Comparison of ENCODE assay signal across 8 cellular contexts in the genomic region with DNA sequence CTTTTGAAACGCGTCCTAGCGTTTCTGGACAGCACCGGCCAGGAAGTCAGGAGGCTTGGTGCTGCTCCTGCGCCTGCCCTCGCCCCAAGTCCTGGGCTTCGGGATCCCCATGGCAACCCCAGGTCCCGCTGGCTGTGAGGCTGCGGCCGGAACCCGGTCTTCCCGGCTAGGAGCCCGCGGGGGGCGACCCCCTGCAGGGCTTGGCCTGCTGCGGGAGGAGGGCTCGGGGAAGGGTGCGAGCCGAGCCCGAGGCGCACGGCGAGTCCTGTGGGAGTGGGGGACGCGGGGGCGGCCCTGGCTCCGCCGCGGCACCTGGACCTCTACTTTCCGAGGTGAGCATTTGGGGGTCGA. TPM values are rescaled to one million over a fixed set of nuclear protein-coding genes. Genes with fewer than 3 reads are reported as not detected.
DNase-seq lines count a peak whose midpoint lies in the region; ATAC-seq, FAIRE-seq and TF ChIP-seq lines count a peak whose summit lies in the region.

No MANE protein-coding gene starts in this region.

- H3K79me2 ChIP-seq in GM23248 (ENCODE audit: insufficient read depth) (peaks cover 57% of the 10 kb centered on the region), K562 (ENCODE audit: control insufficient read depth, insufficient read depth, low read length) (peaks cover 56% of the 10 kb centered on the region)

- FAIRE-seq in K562 (lab: Jason Lieb, UNC), result no peak

- no peak for TF ChIP-seq RAD21 in K562 (CRISPR knock-in tag; conservative IDR thresholded peaks at IDR 0.05 in 1 of 2, IDR thresholded peaks at IDR 0.05 in 1 of 2)

- WGBS in GM23248 (ENCODE audit: low coverage in 1 of 2, low lambda C conversion rate in 2 of 2, missing lambda C conversion rate in 2 of 2), 2 experiments, result 1% methylated on average over 21 to 23 of the region's 31 CpGs
- under 1% methylated on average over 31 of the region's 31 CpGs for WGBS in K562 (ENCODE audit: insufficient coverage, low coverage, missing lambda C conversion rate)
- WGBS in suprapubic skin, result 0% methylated on average over 2 of the region's 31 CpGs

- no peak for TF ChIP-seq CTCF in K562 (IDR thresholded peaks at IDR 0.05 in 2 of 3, conservative IDR thresholded peaks at IDR 0.05 in 1 of 3; ENCODE audit: insufficient read depth in 2 of 3, low read depth in 1 of 3, low read length in 3 of 3)
- no peak for TF ChIP-seq CTCF in kidney epithelial cell (IDR thresholded peaks at IDR 0.05; ENCODE audit: insufficient read depth, low read length, poor library complexity, severe bottlenecking)
- TF ChIP-seq CTCF in suprapubic skin (IDR thresholded peaks at IDR 0.05), result no peak

- H2AFZ ChIP-seq in GM23248, result peak overlapping the region; percentile 82
- H2AFZ ChIP-seq in K562 (ENCODE audit: low read depth, low read length), result peak overlapping the region; percentile 96

- peak; percentile 54 for DNase-seq in NCI-H146 (lab: John Stamatoyannopoulos, UW)
- no peak for DNase-seq in NCI-H146 treated with DMSO at 0.1 percent for 48 hours (lab: John Stamatoyannopoulos, UW; ENCODE audit: unreplicated experiment)
- peak; percentile 76 for DNase-seq in GM23248
- peak; percentile 55 to 89 (median 78) for DNase-seq in K562 (ENCODE audit: extremely low read depth in 1 of 4, low spot score in 3 of 4)
- DNase-seq in kidney epithelial cell (ENCODE audit: low read depth), result no peak
- DNase-seq in suprapubic skin (ENCODE audit: low spot score in 2 of 2), result no peak
- DNase-seq in pons (ENCODE audit: low spot score), result no peak

- no peaks in the 10 kb centered on the region for H3K27me3 ChIP-seq in GM23248 (replicated peaks; ENCODE audit: insufficient read depth)
- H3K27me3 ChIP-seq in K562 (ENCODE audit: control insufficient read depth in 2 of 2, insufficient read depth in 2 of 2, low read length in 2 of 2), result no peaks in the 10 kb centered on the region
- no peaks in the 10 kb centered on the region for H3K27me3 ChIP-seq in kidney epithelial cell (ENCODE audit: control insufficient read depth, insufficient read depth, low read length)
- H3K27me3 ChIP-seq in suprapubic skin, result no peaks in the 10 kb centered on the region

- CTCF ChIA-PET in K562 (lab: Yijun Ruan, JAX; ENCODE audit: low intra/inter-chr PET ratio), result no interaction called here

- no peaks in the 10 kb centered on the region for H3K9me2 ChIP-seq in GM23248 (ENCODE audit: insufficient read depth)

- TF ChIP-seq EP300 in K562 (IDR thresholded peaks at IDR 0.05; ENCODE audit: low read length) (no peak), suprapubic skin (IDR thresholded peaks at IDR 0.05) (no peak)

- H3K4me3 ChIP-seq in GM23248 (peak overlapping the region; percentile 88), K562 (peak overlapping the region; percentile 100), kidney epithelial cell (ENCODE audit: low read depth, low read length) (peak overlapping the region; percentile 87), suprapubic skin (peak overlapping the region; percentile 85)

- H3K4me2 ChIP-seq in GM23248 (ENCODE audit: unreplicated experiment) (peak overlapping the region; percentile 66), K562 (ENCODE audit: insufficient read depth, low read length) (peak overlapping the region; percentile 92)

- no peaks in the 10 kb centered on the region; the same call in 1 of the 2 replicates for H3K36me3 ChIP-seq in GM23248 (ENCODE audit: low read depth)
- H3K36me3 ChIP-seq in KOPT-K1 (ENCODE audit: insufficient read depth, low read length), result peaks cover 33% of the 10 kb centered on the region
- peaks cover 42% of the 10 kb centered on the region for H3K36me3 ChIP-seq in K562 (ENCODE audit: control insufficient read depth, insufficient read depth, low read length)
- H3K36me3 ChIP-seq in kidney epithelial cell (ENCODE audit: control insufficient read depth, insufficient read depth, low read length), result no peaks in the 10 kb centered on the region
- H3K36me3 ChIP-seq in suprapubic skin, result peaks cover 14% of the 10 kb centered on the region

- H3K4me1 ChIP-seq in GM23248 (ENCODE audit: insufficient read depth) (peaks cover 11% of the 10 kb centered on the region), K562 (replicated peaks in 1 of 2; ENCODE audit: control insufficient read depth in 2 of 2, insufficient read depth in 2 of 2, low read length in 2 of 2) (peaks cover 22 to 39% of the 10 kb centered on the region in 2 experiments), suprapubic skin (peaks cover 44% of the 10 kb centered on the region)

- H4K20me1 ChIP-seq in GM23248 (ENCODE audit: insufficient read depth) (no peaks in the 10 kb centered on the region), K562 (replicated peaks; ENCODE audit: control insufficient read depth, insufficient read depth, low read length) (peaks cover 18% of the 10 kb centered on the region; the same call in 1 of the 2 replicates)

- H3K9me3 ChIP-seq in GM23248 (ENCODE audit: low read depth), result no peaks in the 10 kb centered on the region
- no peaks in the 10 kb centered on the region for H3K9me3 ChIP-seq in KOPT-K1 (ENCODE audit: insufficient read depth, low read length, poor library complexity, severe bottlenecking)
- H3K9me3 ChIP-seq in K562 (replicated peaks; ENCODE audit: control insufficient read depth, insufficient read depth, low read depth, low read length), result no peaks in the 10 kb centered on the region
- H3K9me3 ChIP-seq in suprapubic skin, result no peaks in the 10 kb centered on the region

- in situ Hi-C loops in GM23248 (cut with MboI), result no loop called here
- in situ Hi-C loops in K562 (cut with MboI), result no loop called here

- TF ChIP-seq POLR2A in K562 (conservative IDR thresholded peaks at IDR 0.05) (no peak), suprapubic skin (IDR thresholded peaks at IDR 0.05) (no peak)

- H3K27ac ChIP-seq in GM23248 (peak overlapping the region; percentile 55), KOPT-K1 (ENCODE audit: low read depth, low read length, poor library complexity, severe bottlenecking) (peak overlapping the region; percentile 71), K562 (ENCODE audit: extremely low read depth, low read depth, low read length) (peak overlapping the region; percentile 73), suprapubic skin (peak overlapping the region; percentile 47)

- H3F3A ChIP-seq in GM23248 (ENCODE audit: insufficient read depth), result no peaks in the 10 kb centered on the region

- H3K9ac ChIP-seq in GM23248 (peak overlapping the region; percentile 85), K562 (ENCODE audit: insufficient read depth in 1 of 2, low read depth in 2 of 2, low read length in 2 of 2) (peak overlapping the region; percentile 78 to 97)

- ATAC-seq in K562, result peak; percentile 24

- H3K9me1 ChIP-seq in K562 (ENCODE audit: control insufficient read depth, insufficient read depth, low read length), result peaks cover 11% of the 10 kb centered on the region

- intact Hi-C loops in K562 (cut with micrococcal nuclease), result loop anchor here (2.0 kb wide), 1 partner anchor 22 kb away; a partner anchor contains a TSS

- no TSS peak for BruUV-seq in K562 (replicated peaks; lab: Mats Ljungman, UMichigan)

- POLR2A ChIA-PET in K562 (lab: Yijun Ruan, JAX), result interaction anchor here (0.8 to 1.5 kb wide), 7 partner anchors 9 to 196 kb away, joined by 4 to 6 read pairs (median 4); a partner anchor contains a TSS

RNA-seq across cellular contexts. Expression of a gene that starts 0.3 kb away (rescaled TPM):
- total RNA-seq in GM23248 (2014; rRNA removed; shearing (Covaris generic)), result 6.3 and 8.8 TPM in 2 replicates
- 5.5 and 7.2 TPM in 2 replicates for polyA plus RNA-seq in GM23248 (2016; fragmentation: Nextera tagmentation; extraction: Ambion mirVana)
- 24.9 and 49.4 TPM in 2 replicates for total RNA-seq in K562 (2011; cell fraction: chromatin; rRNA removed; ENCODE audit: low replicate concordance)
- total RNA-seq in K562 (2011; cell fraction: nucleolus; rRNA removed), result 26.6 and 36.7 TPM in 2 replicates
- total RNA-seq in K562 (2011; cell fraction: nucleoplasm; rRNA removed), result 26.9 and 29.6 TPM in 2 replicates
- 6.1 and 9.3 TPM in 2 replicates for total RNA-seq in K562 (2014; rRNA removed)
- 2.3 and 2.9 TPM in 2 replicates for total RNA-seq in K562 (2014; rRNA removed; fragmentation: Illumina TruSeq; extraction: Trizol)
- total RNA-seq in K562 (2015; rRNA removed; fragmentation: Illumina TruSeq; extraction: Trizol), result 4.7 and 5.5 TPM in 2 replicates
- 5.1 and 7.6 TPM in 2 replicates for total RNA-seq in K562 (2021)
- polyA plus RNA-seq in K562 (2011; rRNA removed), result 3.9 and 4.4 TPM in 2 replicates
- 4.3 and 4.7 TPM in 2 replicates for polyA plus RNA-seq in K562 (2011; cell fraction: cytosol; rRNA removed)
- 10.6 and 16.9 TPM in 2 replicates for polyA plus RNA-seq in K562 (2011; cell fraction: nucleus; rRNA removed)
- polyA plus RNA-seq in K562 (2012), result 3.6 and 6.3 TPM in 2 replicates
- polyA plus RNA-seq in K562 (2014; fragmentation: Illumina TruSeq; extraction: Trizol), result 1.8 and 2.7 TPM in 2 replicates
- polyA plus RNA-seq in K562 (2014; fragmentation: Nextera tagmentation; extraction: Ambion mirVana), result under 1 TPM; 0.24 to 0.35 TPM
- polyA plus RNA-seq in K562 (2014; rRNA removed), result 4.2 and 5.8 TPM in 2 replicates
- polyA minus RNA-seq in K562 (2011; rRNA and poly(A)+ RNA removed), result 5.5 and 9.6 TPM in 2 replicates
- polyA minus RNA-seq in K562 (2011; cell fraction: cytosol; rRNA and poly(A)+ RNA removed), result 4.8 and 5.6 TPM in 2 replicates
- polyA minus RNA-seq in K562 (2011; cell fraction: nucleus; rRNA and poly(A)+ RNA removed), result 11.7 and 12.0 TPM in 2 replicates
- total RNA-seq in kidney epithelial cell, result 7.7 and 8.4 TPM in 2 replicates
- total RNA-seq in suprapubic skin, result 10 to 100 TPM in 2 of 4 donors, 1 to 10 TPM in 2; 5.7 to 13.4 (median 8.5) TPM

RNA-seq across cellular contexts. Expression of a gene that starts 0.6 kb away (rescaled TPM):
- total RNA-seq in GM23248 (2014; rRNA removed; shearing (Covaris generic)), result 69.7 and 135 TPM in 2 replicates
- polyA plus RNA-seq in GM23248 (2016; fragmentation: Nextera tagmentation; extraction: Ambion mirVana) (328 and 331 TPM in 2 replicates), K562 (2011; rRNA removed) (316 and 354 TPM in 2 replicates), K562 (2014; fragmentation: Illumina TruSeq; extraction: Trizol) (299 and 323 TPM in 2 replicates), K562 (2014; fragmentation: Nextera tagmentation; extraction: Ambion mirVana) (10 to 100 TPM; 19.6 to 34.5 TPM), K562 (2014; rRNA removed) (216 and 249 TPM in 2 replicates)
- 270 and 338 TPM in 2 replicates for total RNA-seq in K562 (2011; cell fraction: chromatin; rRNA removed; ENCODE audit: low replicate concordance)
- 175 and 181 TPM in 2 replicates for total RNA-seq in K562 (2011; cell fraction: nucleolus; rRNA removed)
- total RNA-seq in K562 (2011; cell fraction: nucleoplasm; rRNA removed), result 289 and 345 TPM in 2 replicates
- total RNA-seq in K562 (2014; rRNA removed) (63.1 and 109 TPM in 2 replicates), K562 (2014; rRNA removed; fragmentation: Illumina TruSeq; extraction: Trizol) (183 and 211 TPM in 2 replicates), K562 (2015; rRNA removed; fragmentation: Illumina TruSeq; extraction: Trizol) (146 and 153 TPM in 2 replicates), K562 (2021) (219 and 235 TPM in 2 replicates), kidney epithelial cell (79.1 and 92.8 TPM in 2 replicates), suprapubic skin (10 to 100 TPM; 56.9 to 86.5 (median 81.4) TPM)
- polyA plus RNA-seq in K562 (2011; cell fraction: cytosol; rRNA removed), result 218 and 437 TPM in 2 replicates
- 267 and 372 TPM in 2 replicates for polyA plus RNA-seq in K562 (2011; cell fraction: nucleus; rRNA removed)
- 133 and 293 TPM in 2 replicates for polyA plus RNA-seq in K562 (2012)
- 304 and 371 TPM in 2 replicates for polyA minus RNA-seq in K562 (2011; rRNA and poly(A)+ RNA removed)
- polyA minus RNA-seq in K562 (2011; cell fraction: cytosol; rRNA and poly(A)+ RNA removed), result 79.7 and 109 TPM in 2 replicates
- polyA minus RNA-seq in K562 (2011; cell fraction: nucleus; rRNA and poly(A)+ RNA removed), result 23.0 and 33.4 TPM in 2 replicates

RNA-seq across cellular contexts. Expression of a gene that starts 21.4 kb away (rescaled TPM):
- 51.3 and 59.1 TPM in 2 replicates for total RNA-seq in GM23248 (2014; rRNA removed; shearing (Covaris generic))
- polyA plus RNA-seq in GM23248 (2016; fragmentation: Nextera tagmentation; extraction: Ambion mirVana) (24.7 and 29.1 TPM in 2 replicates), K562 (2011; rRNA removed) (8.7 and 9.4 TPM in 2 replicates), K562 (2014; fragmentation: Illumina TruSeq; extraction: Trizol) (6.4 and 10.6 TPM in 2 replicates), K562 (2014; fragmentation: Nextera tagmentation; extraction: Ambion mirVana) (under 1 TPM; 0.03 to 0.11 TPM), K562 (2014; rRNA removed) (18.8 and 22.5 TPM in 2 replicates)
- 13.3 and 27.8 TPM in 2 replicates for total RNA-seq in K562 (2011; cell fraction: chromatin; rRNA removed; ENCODE audit: low replicate concordance)
- total RNA-seq in K562 (2011; cell fraction: nucleolus; rRNA removed), result 23.4 and 30.4 TPM in 2 replicates
- total RNA-seq in K562 (2011; cell fraction: nucleoplasm; rRNA removed), result 18.3 and 19.9 TPM in 2 replicates
- total RNA-seq in K562 (2014; rRNA removed) (24.5 and 26.2 TPM in 2 replicates), K562 (2014; rRNA removed; fragmentation: Illumina TruSeq; extraction: Trizol) (5.6 and 5.7 TPM in 2 replicates), K562 (2015; rRNA removed; fragmentation: Illumina TruSeq; extraction: Trizol) (8.4 and 9.3 TPM in 2 replicates), K562 (2021) (18.2 and 18.7 TPM in 2 replicates), kidney epithelial cell (48.1 and 50.4 TPM in 2 replicates), suprapubic skin (10 to 100 TPM; 16.2 to 39.2 (median 27.3) TPM)
- polyA plus RNA-seq in K562 (2011; cell fraction: cytosol; rRNA removed), result 9.6 and 19.3 TPM in 2 replicates
- polyA plus RNA-seq in K562 (2011; cell fraction: nucleus; rRNA removed), result 18.8 and 28.5 TPM in 2 replicates
- 9.3 and 13.4 TPM in 2 replicates for polyA plus RNA-seq in K562 (2012)
- 3.5 and 3.9 TPM in 2 replicates for polyA minus RNA-seq in K562 (2011; rRNA and poly(A)+ RNA removed)
- polyA minus RNA-seq in K562 (2011; cell fraction: cytosol; rRNA and poly(A)+ RNA removed), result 5.4 and 14.7 TPM in 2 replicates
- 11.1 and 14.0 TPM in 2 replicates for polyA minus RNA-seq in K562 (2011; cell fraction: nucleus; rRNA and poly(A)+ RNA removed)

Comparison
In these comparisons a context has a peak if more than half of its experiments do, and no peak if none do; other contexts are left out.
1. DNase-seq: peak in NCI-H146 (single experiment), GM23248 (single experiment) and K562 (4 of 4); none in NCI-H146 treated with DMSO at 0.1 percent for 48 hours (single experiment), kidney epithelial cell (single experiment), suprapubic skin (0 of 2) and pons (single experiment).
2. Peak in every context shown above with its lines, with median percentiles within 50 percentile points of each other: H3K27ac ChIP-seq and H3K4me3 ChIP-seq.